20 cellular contexts compared by ENCODE assay signal in genomic region chr3:105504440-105504951, GRCh38.
"Had no signal": no experiment of that assay in that cellular context is flagged by ENCODE, and none has a peak within 500 bp of the region (broad histone marks: within the 10 kb centered on the region; RNA-seq: fewer than 3 reads in every experiment).

No MANE protein-coding gene starts in this region.

- H3K4me1 Mint-ChIP-seq: activated naive CD4-positive, alpha-beta T cell treated with anti-CD3 and anti-CD28 coated beads, Interleukin-2, amount 50 U/mL, for 24 hours; central memory CD8-positive, alpha-beta T cell; immature natural killer cell had no signal

- H3K36me3 ChIP-seq: ascending aorta, heart left ventricle, sigmoid colon, tibial artery had no signal

- H3K4me3 ChIP-seq: ascending aorta, coronary artery, heart left ventricle, sigmoid colon, tibial artery had no signal

- H3K36me3 Mint-ChIP-seq: activated naive CD4-positive, alpha-beta T cell treated with anti-CD3 and anti-CD28 coated beads, Interleukin-2, amount 50 U/mL, for 24 hours; immature natural killer cell; naive thymus-derived CD8-positive, alpha-beta T cell had no signal

- H3K4me1 ChIP-seq: sigmoid colon had no signal

- H3K9me3 ChIP-seq: ascending aorta, heart left ventricle, sigmoid colon, tibial artery had no signal

- H3K4me3 Mint-ChIP-seq: activated naive CD4-positive, alpha-beta T cell treated with anti-CD3 and anti-CD28 coated beads, Interleukin-2, amount 50 U/mL, for 24 hours; activated T-cell treated with anti-CD3 and anti-CD28 coated beads, Interleukin-2, amount 50 U/mL, for 72 hours; central memory CD8-positive, alpha-beta T cell; immature natural killer cell; naive thymus-derived CD8-positive, alpha-beta T cell had no signal

- ATAC-seq: activated CD4-positive, CD25-positive, alpha-beta regulatory T cell treated with anti-CD3 and anti-CD28 coated beads, Interleukin-2, amount 50 U/mL, for 24 hours; activated T-cell treated with anti-CD3 and anti-CD28 coated beads, Interleukin-2, amount 50 U/mL, for 72 hours; naive thymus-derived CD8-positive, alpha-beta T cell had no signal

- H3K27me3 ChIP-seq: ascending aorta, heart left ventricle, sigmoid colon, tibial artery had no signal

- DNase-seq: activated CD4-positive, alpha-beta T cell treated with anti-CD3 and anti-CD28 coated beads, Interleukin-2, amount 50 U/mL, for 1 hour; activated CD8-positive, alpha-beta memory T cell treated with anti-CD3 and anti-CD28 coated beads for 24 hours; activated CD8-positive, alpha-beta memory T cell treated with anti-CD3 and anti-CD28 coated beads, Interleukin-2, amount 50 U/mL, for 48 hours; activated effector memory CD4-positive, alpha-beta T cell treated with anti-CD3 and anti-CD28 coated beads, Interleukin-2, amount 50 U/mL, for 16 hours; activated T-cell treated with anti-CD3 and anti-CD28 coated beads, Interleukin-2, amount 50 U/mL, for 72 hours; effector CD4-positive, alpha-beta T cell; immature natural killer cell; mesenchymal stem cell; naive thymus-derived CD8-positive, alpha-beta T cell; sigmoid colon; stimulated activated naive CD4-positive, alpha-beta T cell; T1000; tibial artery had no signal

- H3K27ac ChIP-seq: ascending aorta, coronary artery, heart left ventricle, sigmoid colon, tibial artery had no signal

- H3K9me3 Mint-ChIP-seq: activated naive CD4-positive, alpha-beta T cell treated with anti-CD3 and anti-CD28 coated beads, Interleukin-2, amount 50 U/mL, for 24 hours; activated T-cell treated with anti-CD3 and anti-CD28 coated beads, Interleukin-2, amount 50 U/mL, for 72 hours; central memory CD8-positive, alpha-beta T cell; immature natural killer cell; naive thymus-derived CD8-positive, alpha-beta T cell had no signal

- H3K27ac Mint-ChIP-seq: activated naive CD4-positive, alpha-beta T cell treated with anti-CD3 and anti-CD28 coated beads, Interleukin-2, amount 50 U/mL, for 24 hours; activated T-cell treated with anti-CD3 and anti-CD28 coated beads, Interleukin-2, amount 50 U/mL, for 72 hours; immature natural killer cell; naive thymus-derived CD8-positive, alpha-beta T cell had no signal

- FAIRE-seq: frontal cortex had no signal

- H3K27me3 Mint-ChIP-seq: central memory CD8-positive, alpha-beta T cell had no signal
